Comparison of ENCODE assay signal across 9 cellular contexts in genomic region chr2:218323526-218324472, GRCh38. TPM values are rescaled to one million over a fixed set of nuclear protein-coding genes. Genes with fewer than 3 reads are reported as not detected.
DNase-seq lines count a peak whose midpoint lies in the region; ATAC-seq and TF ChIP-seq lines count a peak whose summit lies in the region.
"Had no signal": no experiment of that assay in that cellular context is flagged by ENCODE, and none has a peak within 500 bp of the region (broad histone marks: within the 10 kb centered on the region; RNA-seq: fewer than 3 reads in every experiment).

No MANE protein-coding gene starts in this region.

- peak overlapping the region; percentile 77 for H3K14ac ChIP-seq in trophoblast cell (ENCODE audit: low read length)

- H4K91ac ChIP-seq in trophoblast cell (ENCODE audit: low read depth, low read length), result peak overlapping the region; percentile 94

- H2AK5ac ChIP-seq in trophoblast cell (ENCODE audit: low read length), result peak overlapping the region; percentile 58

- H3K27ac ChIP-seq in trophoblast cell (ENCODE audit: low read depth, low read length), result peak overlapping the region; percentile 87

- H3K27ac Mint-ChIP-seq in Caco-2 (ENCODE audit: unreplicated experiment) (peak overlapping the region; percentile 85), IgD-negative memory B cell (peak overlapping the region in 1 of 3 donors; percentile 85)
- peak overlapping the region; percentile 20 for H3K27ac Mint-ChIP-seq in activated CD8-positive, alpha-beta T cell treated with anti-CD3 and anti-CD28 coated beads for 36 hours

- H3K27me3 Mint-ChIP-seq in Caco-2 (ENCODE audit: insufficient read depth, unreplicated experiment) (no peaks in the 10 kb centered on the region), IgD-negative memory B cell (no peaks in the 10 kb centered on the region)
- no peaks in the 10 kb centered on the region for H3K27me3 Mint-ChIP-seq in activated CD8-positive, alpha-beta T cell treated with anti-CD3 and anti-CD28 coated beads for 36 hours

- H2BK120ac ChIP-seq in trophoblast cell (ENCODE audit: insufficient read depth, low read length, poor library complexity), result peak overlapping the region; percentile 67

- H3K27me3 ChIP-seq in Caco-2 (replicated peaks; ENCODE audit: control insufficient read depth, insufficient read depth, low read length) (no peaks in the 10 kb centered on the region), trophoblast cell (ENCODE audit: insufficient read depth, low read length) (no peaks in the 10 kb centered on the region)

- peak overlapping the region; percentile 70 for H2BK12ac ChIP-seq in trophoblast cell (ENCODE audit: low read length)

- CTCF ChIA-PET in Caco-2 (lab: Charles Lee), result interaction anchor here (0.5 to 2.0 kb wide), 5 partner anchors 30 to 303 kb away, joined by 3 to 9 read pairs (median 5); no protein-coding TSS in a partner anchor
- CTCF ChIA-PET in activated CD8-positive, alpha-beta T cell treated with anti-CD3 and anti-CD28 coated beads for 36 hours (lab: Charles Lee), result interaction anchor here (1.5 to 2.2 kb wide), 2 partner anchors 32 to 131 kb away, joined by 3 to 7 read pairs; partner anchors contain the start of gene CATIP

- peak overlapping the region; percentile 82 for H3K9ac ChIP-seq in trophoblast cell (ENCODE audit: low read length)

- H3K4me3 ChIP-seq in Caco-2 (ENCODE audit: low read depth, low read length), result peak overlapping the region; percentile 66
- H3K4me3 ChIP-seq in trophoblast cell (ENCODE audit: low read depth, low read length), result peak overlapping the region; percentile 90

- H3K4me2 ChIP-seq in trophoblast cell (ENCODE audit: low read length), result peak overlapping the region; percentile 95

- no peak for TF ChIP-seq CTCF in Caco-2 (IDR thresholded peaks at IDR 0.05; ENCODE audit: insufficient read depth in 1 of 2, low read depth in 1 of 2, low read length in 1 of 2, severe bottlenecking in 1 of 2, unreplicated experiment in 1 of 2)
- no peak for TF ChIP-seq CTCF in activated CD8-positive, alpha-beta T cell treated with anti-CD3 and anti-CD28 coated beads for 36 hours (IDR thresholded peaks at IDR 0.05)

- peak overlapping the region; percentile 84 for H2BK5ac ChIP-seq in trophoblast cell (ENCODE audit: low read depth, low read length, poor library complexity)

- peak overlapping the region; percentile 71 for H3K4ac ChIP-seq in trophoblast cell (ENCODE audit: low read depth, low read length)

- no peaks in the 10 kb centered on the region for H3K9me3 ChIP-seq in Caco-2
- no peaks in the 10 kb centered on the region for H3K9me3 ChIP-seq in trophoblast cell (ENCODE audit: insufficient read depth, low read depth, low read length)

- H3K4me3 Mint-ChIP-seq in Caco-2 (ENCODE audit: unreplicated experiment) (peak overlapping the region; percentile 92), IgD-negative memory B cell (peak overlapping the region; percentile 85 to 90 (median 88))
- peak overlapping the region; percentile 77 for H3K4me3 Mint-ChIP-seq in activated CD8-positive, alpha-beta T cell treated with anti-CD3 and anti-CD28 coated beads for 36 hours

- peaks cover 8% of the 10 kb centered on the region for H3K36me3 Mint-ChIP-seq in Caco-2 (ENCODE audit: insufficient read depth, unreplicated experiment)
- no peaks in the 10 kb centered on the region for H3K36me3 Mint-ChIP-seq in IgD-negative memory B cell
- no peaks in the 10 kb centered on the region for H3K36me3 Mint-ChIP-seq in activated CD8-positive, alpha-beta T cell treated with anti-CD3 and anti-CD28 coated beads for 36 hours (ENCODE audit: low read depth)

- H3K9me3 Mint-ChIP-seq in Caco-2 (ENCODE audit: unreplicated experiment) (no peaks in the 10 kb centered on the region), IgD-negative memory B cell (no peaks in the 10 kb centered on the region)
- H3K9me3 Mint-ChIP-seq in activated CD8-positive, alpha-beta T cell treated with anti-CD3 and anti-CD28 coated beads for 36 hours, result no peaks in the 10 kb centered on the region

- peak overlapping the region; percentile 28 for H4K12ac ChIP-seq in trophoblast cell (ENCODE audit: low read depth, low read length)

- H3K23ac ChIP-seq in trophoblast cell (ENCODE audit: low read length), result no peak overlapping the region

- intact Hi-C loops in Caco-2 (cut with micrococcal nuclease; ENCODE audit: unreplicated experiment), result loop anchor here (1.0 kb wide), 1 partner anchor 11 kb away; no protein-coding TSS in a partner anchor
- intact Hi-C loops in activated CD8-positive, alpha-beta T cell treated with anti-CD3 and anti-CD28 coated beads for 36 hours (cut with micrococcal nuclease), result no loop called here
- intact Hi-C loops in Right ventricle myocardium superior (cut with DNase I), result no loop called here

- H3K79me1 ChIP-seq in trophoblast cell (ENCODE audit: low read length), result peaks cover 10% of the 10 kb centered on the region

- peaks cover 21% of the 10 kb centered on the region for H3K4me1 ChIP-seq in Caco-2
- H3K4me1 ChIP-seq in trophoblast cell (ENCODE audit: control insufficient read depth in 1 of 2, insufficient read depth in 2 of 2, low read length in 2 of 2), result peaks cover 6 to 14% of the 10 kb centered on the region in 2 experiments

- TSS peak; percentile 68 for BruUV-seq in Caco-2 (replicated peaks; lab: Mats Ljungman, UMichigan)

- WGBS in trophoblast cell (ENCODE audit: extremely low coverage, insufficient coverage, insufficient read length), result no CpG with 5 or more reads among the region's 24 CpGs

- DNase-seq in Caco-2 (peak; percentile 61 to 82), Right ventricle myocardium superior (peak; percentile 55), trophoblast cell (peak; percentile 93)
- no peak for DNase-seq in activated CD8-positive, alpha-beta T cell treated with anti-CD3 and anti-CD28 coated beads for 36 hours

- H3K36me3 ChIP-seq in Caco-2 (ENCODE audit: control insufficient read depth, insufficient read depth, low read length), result peaks cover 2% of the 10 kb centered on the region; the same call in 1 of the 2 replicates
- H3K36me3 ChIP-seq in trophoblast cell (ENCODE audit: control insufficient read depth in 1 of 2, insufficient read depth in 2 of 2, low read length in 2 of 2), result no peaks in the 10 kb centered on the region

- H4K8ac ChIP-seq in trophoblast cell (ENCODE audit: low read depth, low read length), result peak overlapping the region; percentile 76

- peak overlapping the region; percentile 42 for H2AFZ ChIP-seq in trophoblast cell (ENCODE audit: insufficient read depth, low read length, poor library complexity)

- peaks cover 2% of the 10 kb centered on the region for H3K79me2 ChIP-seq in trophoblast cell (ENCODE audit: control insufficient read depth, insufficient read depth, low read length, poor library complexity)

- ATAC-seq in activated CD8-positive, alpha-beta T cell treated with anti-CD3 and anti-CD28 coated beads for 36 hours, result no peak
- ATAC-seq in Right ventricle myocardium superior (ENCODE audit: poor library complexity), result peak; percentile 20
- no peak for ATAC-seq in HG03139 (IDR thresholded peaks at IDR 0.05; ENCODE audit: unreplicated experiment)
- no peak for ATAC-seq in HG02938 (IDR thresholded peaks at IDR 0.05; ENCODE audit: unreplicated experiment)
- ATAC-seq in HG03039 (IDR thresholded peaks at IDR 0.05; ENCODE audit: unreplicated experiment), result no peak

- POLR2A ChIA-PET in Caco-2 (lab: Charles Lee), result interaction anchor here (0.6 to 1.6 kb wide), 6 partner anchors 12 to 772 kb away, joined by 3 to 13 read pairs (median 5); partner anchors contain the start of genes BCS1L and ZNF142
- POLR2A ChIA-PET in activated CD8-positive, alpha-beta T cell treated with anti-CD3 and anti-CD28 coated beads for 36 hours (lab: Charles Lee), result no interaction called here

- peaks cover 15% of the 10 kb centered on the region for H3K4me1 Mint-ChIP-seq in Caco-2 (ENCODE audit: low read depth, unreplicated experiment)
- peaks cover 9 to 32% (median 32%) of the 10 kb centered on the region in 3 donors for H3K4me1 Mint-ChIP-seq in IgD-negative memory B cell
- peaks cover 26% of the 10 kb centered on the region for H3K4me1 Mint-ChIP-seq in activated CD8-positive, alpha-beta T cell treated with anti-CD3 and anti-CD28 coated beads for 36 hours (ENCODE audit: low read depth)

- peak overlapping the region; percentile 55 for H3K18ac ChIP-seq in trophoblast cell (ENCODE audit: low read length)

RNA-seq across cellular contexts. Expression of gene TMBIM1, which starts 31.5 kb away (rescaled TPM):
- 168 and 175 TPM in 2 replicates for total RNA-seq in Caco-2 (2022)
- polyA plus RNA-seq in IgD-negative memory B cell, result 147 TPM
- 10 to 100 TPM; 53.5 to 57.9 TPM for total RNA-seq in activated CD8-positive, alpha-beta T cell treated with anti-CD3 and anti-CD28 coated beads for 36 hours
- total RNA-seq in Right ventricle myocardium superior, result 117 TPM
- polyA plus RNA-seq in trophoblast cell (2013), result 192 and 203 TPM in 2 replicates

RNA-seq across cellular contexts. Expression of gene CATIP, which starts 32.9 kb away (rescaled TPM):
- total RNA-seq in Caco-2 (2022), result 0.54 TPM in 1 of 2 replicates, not detected in the other
- polyA plus RNA-seq in IgD-negative memory B cell, result 0.18 TPM
- not detected for total RNA-seq in activated CD8-positive, alpha-beta T cell treated with anti-CD3 and anti-CD28 coated beads for 36 hours
- not detected for total RNA-seq in Right ventricle myocardium superior
- 0.14 and 0.17 TPM in 2 replicates for polyA plus RNA-seq in trophoblast cell (2013)
- total RNA-seq: activated CD8-positive, alpha-beta memory T cell treated with anti-CD3 and anti-CD28 coated beads for 36 hours had no signal

RNA-seq across cellular contexts. Expression of gene PNKD, which starts 53.5 kb away (rescaled TPM):
- total RNA-seq in Caco-2 (2022) (39.2 and 42.9 TPM in 2 replicates), Right ventricle myocardium superior (72.9 TPM)
- polyA plus RNA-seq in IgD-negative memory B cell, result 126 TPM
- 10 to 100 TPM; 19.8 to 24.4 TPM for total RNA-seq in activated CD8-positive, alpha-beta T cell treated with anti-CD3 and anti-CD28 coated beads for 36 hours
- polyA plus RNA-seq in trophoblast cell (2013), result 62.6 and 65.9 TPM in 2 replicates

RNA-seq across cellular contexts. Expression of gene AAMP, which starts 53.9 kb away (rescaled TPM):
- total RNA-seq in Caco-2 (2022), result 118 and 125 TPM in 2 replicates
- 82.0 TPM for polyA plus RNA-seq in IgD-negative memory B cell
- total RNA-seq in activated CD8-positive, alpha-beta T cell treated with anti-CD3 and anti-CD28 coated beads for 36 hours, result 10 to 100 TPM; 75.8 to 82.8 TPM
- total RNA-seq in Right ventricle myocardium superior, result 48.4 TPM
- polyA plus RNA-seq in trophoblast cell (2013), result 66.7 and 67.0 TPM in 2 replicates

RNA-seq across cellular contexts. Expression of gene SLC11A1, which starts 58.3 kb away (rescaled TPM):
- total RNA-seq in Caco-2 (2022), result 0.12 and 0.32 TPM in 2 replicates
- polyA plus RNA-seq in IgD-negative memory B cell, result 1.3 TPM
- total RNA-seq in activated CD8-positive, alpha-beta T cell treated with anti-CD3 and anti-CD28 coated beads for 36 hours, result under 1 TPM; 0.13 to 0.23 TPM
- 4.4 TPM for total RNA-seq in Right ventricle myocardium superior
- 0.05 and 0.06 TPM in 2 replicates for polyA plus RNA-seq in trophoblast cell (2013)
